23 cellular contexts compared by ENCODE assay signal in genomic region chr5:154995679-154996078, GRCh38. TPM values are rescaled to one million over a fixed set of nuclear protein-coding genes. Genes with fewer than 3 reads are reported as not detected.
DNase-seq lines count a peak whose midpoint lies in the region; ATAC-seq and TF ChIP-seq lines count a peak whose summit lies in the region.
"Had no signal": no experiment of that assay in that cellular context is flagged by ENCODE, and none has a peak within 500 bp of the region (broad histone marks: within the 10 kb centered on the region; RNA-seq: fewer than 3 reads in every experiment).

No MANE protein-coding gene starts in this region.

- no peaks in the 10 kb centered on the region for H3K9me3 ChIP-seq in SK-N-SH
- H3K9me3 ChIP-seq: Peyer's patch, upper lobe of right lung had no signal

- H2AFZ ChIP-seq in SK-N-SH (ENCODE audit: low read depth): no peak overlapping the region

- no peak overlapping the region for H3K4me2 ChIP-seq in SK-N-SH

- no peak overlapping the region for H3K27ac Mint-ChIP-seq in endothelial cell (ENCODE audit: unreplicated experiment)
- H3K27ac Mint-ChIP-seq: CD4-positive, alpha-beta T cell; memory B cell; stimulated activated naive B cell treated with anti-CD40 and anti-IgM and Interleukin-4, amounts not matched to agents 10 μg/mL and 1 μg/mL and 100 μg/mL, for 72 hours had no signal

- TF ChIP-seq RAD21 in SK-N-SH (IDR thresholded peaks at IDR 0.05; ENCODE audit: low read length): 0 out of 2 replicates have a peak, but pooled peaks have one; percentile 17

- peaks cover 2% of the 10 kb centered on the region for H3K27me3 Mint-ChIP-seq in endothelial cell (ENCODE audit: unreplicated experiment)
- H3K27me3 Mint-ChIP-seq: memory B cell had no signal

- H3K9me2 ChIP-seq in SK-N-SH: no peaks in the 10 kb centered on the region

- H3F3A ChIP-seq in SK-N-SH (replicated peaks; ENCODE audit: insufficient read depth): no peaks in the 10 kb centered on the region

- DNase-seq in SK-N-SH: peak; percentile 39
- DNase-seq in SK-MEL-5 (ENCODE audit: low read depth, low spot score): peak; percentile 10
- peak; percentile 48 for DNase-seq in endothelial cell (ENCODE audit: low spot score)
- DNase-seq in activated CD4-positive, alpha-beta T cell treated with anti-CD3 and anti-CD28 coated beads, Interleukin-2, amount 50 U/mL, for 1 hour: no peak
- DNase-seq in NCI-H2171 (lab: John Stamatoyannopoulos, UW): no peak
- DNase-seq in amniotic stem cell (lab: John Stamatoyannopoulos, UW): no peak
- no peak for DNase-seq in KG1 (lab: John Stamatoyannopoulos, UW)
- DNase-seq: activated effector memory CD4-positive, alpha-beta T cell treated with anti-CD3 and anti-CD28 coated beads, Interleukin-2, amount 50 U/mL, for 16 hours; CD4-positive, alpha-beta T cell; cerebellar nuclear complex; EL; GOT3; NCI-H146; NCI-H446; Peyer's patch; stimulated activated naive B cell treated with anti-CD40 and anti-IgM and Interleukin-4, amounts not matched to agents 10 μg/mL and 1 μg/mL and 100 μg/mL, for 72 hours; T-helper 1 cell; upper lobe of right lung had no signal

- no peaks in the 10 kb centered on the region for H3K79me2 ChIP-seq in SK-N-SH (ENCODE audit: insufficient read depth)

- H3K9me3 Mint-ChIP-seq in endothelial cell (ENCODE audit: unreplicated experiment): no peaks in the 10 kb centered on the region
- H3K9me3 Mint-ChIP-seq: CD4-positive, alpha-beta T cell had no signal

- no peaks in the 10 kb centered on the region for H3K4me1 Mint-ChIP-seq in endothelial cell (ENCODE audit: unreplicated experiment)
- H3K4me1 Mint-ChIP-seq: memory B cell had no signal

- H3K9ac ChIP-seq in SK-N-SH: no peak overlapping the region

- no peaks in the 10 kb centered on the region; the same call in 1 of the 2 replicates for H3K27me3 ChIP-seq in SK-N-SH (ENCODE audit: insufficient read depth)
- H3K27me3 ChIP-seq: Peyer's patch, upper lobe of right lung had no signal

- H3K36me3 ChIP-seq in SK-N-SH (replicated peaks in 1 of 2; ENCODE audit: control insufficient read depth in 1 of 2, insufficient read depth in 2 of 2, low read length in 1 of 2): no peaks in the 10 kb centered on the region
- H3K36me3 ChIP-seq: Peyer's patch, upper lobe of right lung had no signal

- POLR2A ChIA-PET in SK-N-SH (lab: Yijun Ruan, JAX): no interaction called here

- H3K4me3 Mint-ChIP-seq in endothelial cell (ENCODE audit: unreplicated experiment): no peak overlapping the region
- H3K4me3 Mint-ChIP-seq: CD4-positive, alpha-beta T cell; memory B cell; stimulated activated naive B cell treated with anti-CD40 and anti-IgM and Interleukin-4, amounts not matched to agents 10 μg/mL and 1 μg/mL and 100 μg/mL, for 72 hours had no signal

- H3K4me1 ChIP-seq in SK-N-SH (ENCODE audit: control insufficient read depth in 1 of 2, insufficient read depth in 2 of 2, low read depth in 1 of 2, low read length in 1 of 2): no peaks in the 10 kb centered on the region
- H3K4me1 ChIP-seq: Peyer's patch, upper lobe of right lung had no signal

- WGBS in SK-N-SH (ENCODE audit: low lambda C conversion rate): 17% methylated on average over 3 of the region's 4 CpGs

- no peak for ATAC-seq in SK-N-SH treated with all-trans-retinoic acid at 6 μM for 48 hours
- ATAC-seq: activated CD4-positive, CD25-positive, alpha-beta regulatory T cell treated with anti-CD3 and anti-CD28 coated beads, Interleukin-2, amount 50 U/mL, for 24 hours; stimulated activated naive B cell treated with anti-CD40 and anti-IgM and Interleukin-4, amounts not matched to agents 10 μg/mL and 1 μg/mL and 100 μg/mL, for 72 hours; upper lobe of right lung had no signal

- in situ Hi-C loops in SK-MEL-5 (cut with HindIII; ENCODE audit: low pct_unique_long_range_greater_than_20kb, low sequenced_read_pairs): no loop called here

- CTCF ChIA-PET in SK-N-SH (lab: Yijun Ruan, JAX): interaction anchor here (0.8 to 3.5 kb wide), 5 partner anchors 9 to 51 kb away, joined by 3 to 21 read pairs (median 6); no protein-coding TSS in a partner anchor

- no peak overlapping the region; a peak in 1 of 4 replicates for H3K4me3 ChIP-seq in SK-N-SH (ENCODE audit: low read depth in 2 of 2, low read length in 1 of 2)
- H3K4me3 ChIP-seq: Peyer's patch, upper lobe of right lung had no signal

- no peak overlapping the region for H3K27ac ChIP-seq in SK-N-SH (ENCODE audit: low read depth in 2 of 2, low read length in 1 of 2)
- H3K27ac ChIP-seq: epithelial cell of prostate, Peyer's patch, upper lobe of right lung had no signal

- H4K20me1 ChIP-seq in SK-N-SH (ENCODE audit: insufficient read depth): no peaks in the 10 kb centered on the region

- H3K36me3 Mint-ChIP-seq in endothelial cell (ENCODE audit: low read depth, unreplicated experiment): no peaks in the 10 kb centered on the region
- H3K36me3 Mint-ChIP-seq: stimulated activated naive B cell treated with anti-CD40 and anti-IgM and Interleukin-4, amounts not matched to agents 10 μg/mL and 1 μg/mL and 100 μg/mL, for 72 hours had no signal

- TF ChIP-seq CTCF in SK-N-SH (IDR thresholded peaks at IDR 0.05): no peak
- TF ChIP-seq CTCF in endothelial cell (IDR thresholded peaks at IDR 0.05; ENCODE audit: unreplicated experiment): peak; percentile 49

- no peak for TF ChIP-seq EP300 in SK-N-SH (IDR thresholded peaks at IDR 0.05; ENCODE audit: borderline replicate concordance in 1 of 2, low read depth in 1 of 2, low read length in 1 of 2)

TF ChIP-seq in SK-N-SH, 30 proteins besides CTCF, POLR2A, EP300 and RAD21 (continues in another document):
- TF ChIP-seq TCF12 (IDR thresholded peaks at IDR 0.05): no peak
- TF ChIP-seq MAX (IDR thresholded peaks at IDR 0.05; ENCODE audit: low read depth): no peak
- TF ChIP-seq, protein P1, sequence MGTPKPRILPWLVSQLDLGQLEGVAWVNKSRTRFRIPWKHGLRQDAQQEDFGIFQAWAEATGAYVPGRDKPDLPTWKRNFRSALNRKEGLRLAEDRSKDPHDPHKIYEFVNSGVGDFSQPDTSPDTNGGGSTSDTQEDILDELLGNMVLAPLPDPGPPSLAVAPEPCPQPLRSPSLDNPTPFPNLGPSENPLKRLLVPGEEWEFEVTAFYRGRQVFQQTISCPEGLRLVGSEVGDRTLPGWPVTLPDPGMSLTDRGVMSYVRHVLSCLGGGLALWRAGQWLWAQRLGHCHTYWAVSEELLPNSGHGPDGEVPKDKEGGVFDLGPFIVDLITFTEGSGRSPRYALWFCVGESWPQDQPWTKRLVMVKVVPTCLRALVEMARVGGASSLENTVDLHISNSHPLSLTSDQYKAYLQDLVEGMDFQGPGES (IDR thresholded peaks at IDR 0.05; ENCODE audit: low read depth, low read length): no peak
- no peak for TF ChIP-seq TEAD4 (IDR thresholded peaks at IDR 0.05; ENCODE audit: borderline replicate concordance, insufficient read depth)
- TF ChIP-seq GABPA (IDR thresholded peaks at IDR 0.05; ENCODE audit: low read depth): no peak
- no peak for TF ChIP-seq MXI1 (IDR thresholded peaks at IDR 0.05; ENCODE audit: low read depth, low read length)
- TF ChIP-seq NFIC (IDR thresholded peaks at IDR 0.05; ENCODE audit: borderline replicate concordance): no peak

TF ChIP-seq in SK-N-SH treated with all-trans-retinoic acid at 6 μM for 48 hours, 23 proteins besides CTCF, POLR2A, EP300 and RAD21 (continues in another document):
- TF ChIP-seq ZNF565 (CRISPR knock-in tag; conservative IDR thresholded peaks at IDR 0.05; ENCODE audit: low read depth) (no peak), ZNF8 (CRISPR knock-in tag; IDR thresholded peaks at IDR 0.05) (no peak), BACH2 (CRISPR knock-in tag; IDR thresholded peaks at IDR 0.05; ENCODE audit: borderline replicate concordance) (no peak), PPARA (CRISPR knock-in tag; IDR thresholded peaks at IDR 0.05; ENCODE audit: borderline replicate concordance) (no peak), GLIS3 (CRISPR knock-in tag; IDR thresholded peaks at IDR 0.05) (no peak), SNAI2 (CRISPR knock-in tag; IDR thresholded peaks at IDR 0.05) (no peak), CSDC2 (CRISPR knock-in tag; IDR thresholded peaks at IDR 0.05) (no peak), ISL1 (CRISPR knock-in tag; IDR thresholded peaks at IDR 0.05) (no peak)

RNA-seq across cellular contexts. Expression of gene KIF4B, which starts 17.9 kb away (rescaled TPM):
- polyA plus RNA-seq in SK-N-SH (2012; rRNA removed): 0.02 and 0.03 TPM in 2 replicates
- 0.01 and 0.03 TPM in 2 replicates for polyA plus RNA-seq in SK-N-SH (2012; cell fraction: cytosol; rRNA removed)
- polyA plus RNA-seq in SK-N-SH (2012; cell fraction: nucleus; rRNA removed): 0.02 TPM in 1 of 2 replicates, not detected in the other
- not detected in 2 replicates for total RNA-seq in SK-MEL-5 (2014; rRNA removed; shearing (Covaris generic))
- not detected in 2 replicates for polyA plus RNA-seq in SK-MEL-5 (2015; cell fraction: cytosol; rRNA removed)
- not detected in 2 replicates for polyA plus RNA-seq in SK-MEL-5 (2015; cell fraction: nucleus; rRNA removed)
- 0.54 TPM for total RNA-seq in endothelial cell (ENCODE audit: unreplicated experiment)
- total RNA-seq: CD4-positive, alpha-beta T cell; Peyer's patch had no signal
- polyA plus RNA-seq: neural cell had no signal

RNA-seq across cellular contexts. Expression of gene MRPL22, which starts 54.8 kb away (rescaled TPM):
- 41.0 and 50.7 TPM in 2 replicates for polyA plus RNA-seq in SK-N-SH (2012; rRNA removed)
- 48.1 and 66.9 TPM in 2 replicates for polyA plus RNA-seq in SK-N-SH (2012; cell fraction: cytosol; rRNA removed)
- 23.8 and 27.3 TPM in 2 replicates for polyA plus RNA-seq in SK-N-SH (2012; cell fraction: nucleus; rRNA removed)
- total RNA-seq in SK-MEL-5 (2014; rRNA removed; shearing (Covaris generic)): 23.8 and 24.7 TPM in 2 replicates
- polyA plus RNA-seq in SK-MEL-5 (2015; cell fraction: cytosol; rRNA removed): 29.0 and 34.7 TPM in 2 replicates
- 12.8 and 19.3 TPM in 2 replicates for polyA plus RNA-seq in SK-MEL-5 (2015; cell fraction: nucleus; rRNA removed)
- 63.6 TPM for total RNA-seq in endothelial cell (ENCODE audit: unreplicated experiment)

RNA-seq across cellular contexts. Expression of gene GEMIN5, which starts 57.7 kb away (rescaled TPM):
- 6.6 and 8.4 TPM in 2 replicates for polyA plus RNA-seq in SK-N-SH (2012; rRNA removed)
- polyA plus RNA-seq in SK-N-SH (2012; cell fraction: cytosol; rRNA removed): 6.2 and 7.5 TPM in 2 replicates
- polyA plus RNA-seq in SK-N-SH (2012; cell fraction: nucleus; rRNA removed): 8.9 and 9.9 TPM in 2 replicates
- total RNA-seq in SK-MEL-5 (2014; rRNA removed; shearing (Covaris generic)): 20.2 and 21.8 TPM in 2 replicates
- 18.9 and 21.6 TPM in 2 replicates for polyA plus RNA-seq in SK-MEL-5 (2015; cell fraction: cytosol; rRNA removed)
- 11.3 and 13.3 TPM in 2 replicates for polyA plus RNA-seq in SK-MEL-5 (2015; cell fraction: nucleus; rRNA removed)
- 16.9 TPM for total RNA-seq in endothelial cell (ENCODE audit: unreplicated experiment)

Comparison
In these comparisons a context has a peak if more than half of its experiments do, and no peak if none do; other contexts are left out.
1. DNase-seq: peak in SK-N-SH (single experiment), SK-MEL-5 (single experiment) and endothelial cell (single experiment); none in activated CD4-positive, alpha-beta T cell treated with anti-CD3 and anti-CD28 coated beads, Interleukin-2, amount 50 U/mL, for 1 hour (single experiment), NCI-H2171 (single experiment), amniotic stem cell (single experiment) and KG1 (single experiment).